22 cellular contexts compared by ENCODE assay signal in the genomic region with DNA sequence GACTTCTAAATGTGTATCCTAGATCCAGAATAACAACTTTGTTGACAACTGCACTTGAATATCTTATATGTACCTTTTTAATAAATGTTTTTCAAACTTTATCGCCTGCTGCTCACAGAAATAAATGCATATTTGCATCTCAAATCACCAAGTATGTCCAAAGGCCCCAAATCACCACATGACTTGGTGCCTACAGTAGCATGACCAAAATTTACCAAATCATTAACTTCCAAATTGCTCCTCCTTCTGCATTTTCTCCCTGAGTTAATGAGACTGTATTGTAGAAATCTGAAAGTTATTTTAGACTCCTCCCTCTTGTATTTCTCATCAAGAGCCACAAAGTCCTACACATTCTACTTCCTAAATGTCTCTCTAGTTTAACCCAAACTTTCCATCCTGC.
DNase-seq lines count a peak whose midpoint lies in the region; ATAC-seq, FAIRE-seq and TF ChIP-seq lines count a peak whose summit lies in the region.
"Had no signal": no experiment of that assay in that cellular context is flagged by ENCODE, and none has a peak within 500 bp of the region (broad histone marks: within the 10 kb centered on the region; RNA-seq: fewer than 3 reads in every experiment).

No MANE protein-coding gene starts in this region.

- H3K4me3 ChIP-seq in epithelial cell of proximal tubule (ENCODE audit: low read depth, low read length): no peak overlapping the region
- H3K4me3 ChIP-seq in lower lobe of right lung: no peak overlapping the region
- H3K4me3 ChIP-seq: BLaER1, GM12878, HAP-1 had no signal

- no peaks in the 10 kb centered on the region for H3K27me3 ChIP-seq in lower lobe of right lung (ENCODE audit: low read depth)
- H3K27me3 ChIP-seq: BLaER1 had no signal

- peak; percentile 9 for DNase-seq in epithelial cell of proximal tubule (ENCODE audit: low read depth)
- peak; percentile 59 for DNase-seq in left kidney (ENCODE audit: low read depth, low spot score)
- peak; percentile 81 for DNase-seq in renal cortical epithelial cell (ENCODE audit: low read depth)
- DNase-seq in lower lobe of right lung: no peak
- DNase-seq: Caco-2; CD4-positive, CD25-positive, alpha-beta regulatory T cell; CD8-positive, alpha-beta T cell; DMS153; DND-41; GDM1; HFFc6 had no signal

- TF ChIP-seq CTCF in epithelial cell of proximal tubule (conservative IDR thresholded peaks at IDR 0.05; ENCODE audit: low read depth, low read length) (no peak), lower lobe of right lung (IDR thresholded peaks at IDR 0.05) (no peak)

- H3K9me3 ChIP-seq in lower lobe of right lung: no peaks in the 10 kb centered on the region
- H3K9me3 ChIP-seq: BLaER1, Caco-2, HAP-1 had no signal

- intact Hi-C loops in lower lobe of right lung (cut with DNase I): no loop called here

- H3K4me1 ChIP-seq in lower lobe of right lung: no peaks in the 10 kb centered on the region
- H3K4me1 ChIP-seq: BLaER1, Caco-2 had no signal

- FAIRE-seq in G401.6 (lab: Jason Lieb, UNC): peak; percentile 85
- FAIRE-seq: A204.1, GM12878, GM19239, H54 had no signal

- no peaks in the 10 kb centered on the region for H3K36me3 ChIP-seq in lower lobe of right lung
- H3K36me3 ChIP-seq: BLaER1, HAP-1 had no signal

- no peak overlapping the region for H3K27ac ChIP-seq in lower lobe of right lung
- H3K27ac ChIP-seq: 22Rv1, BLaER1, C4-2B had no signal

- ATAC-seq in lower lobe of right lung: no peak
- no peak for ATAC-seq in HG03175 (IDR thresholded peaks at IDR 0.05; ENCODE audit: unreplicated experiment)
- ATAC-seq in HG03095 (IDR thresholded peaks at IDR 0.05; ENCODE audit: unreplicated experiment): no peak
- ATAC-seq: CD8-positive, alpha-beta T cell; GM12878 had no signal
